In genomic region chr17:17297217-17297616, GRCh38 we compare ENCODE assay signal across 29 cellular contexts. TPM values are rescaled to one million over a fixed set of nuclear protein-coding genes. Genes with fewer than 3 reads are reported as not detected.
DNase-seq lines count a peak whose midpoint lies in the region; ATAC-seq, FAIRE-seq and TF ChIP-seq lines count a peak whose summit lies in the region.
"Had no signal": no experiment of that assay in that cellular context is flagged by ENCODE, and none has a peak within 500 bp of the region (broad histone marks: within the 10 kb centered on the region; RNA-seq: fewer than 3 reads in every experiment).

No MANE protein-coding gene starts in this region.

- FAIRE-seq in A549 (lab: Jason Lieb, UNC) (peak; percentile 13), RCC 7860 (lab: Jason Lieb, UNC) (no peak)
- FAIRE-seq: frontal cortex, HepG2 had no signal

- H4K20me1 ChIP-seq in GM23248 (ENCODE audit: insufficient read depth), result no peaks in the 10 kb centered on the region

- H3K9me2 ChIP-seq in GM23248 (ENCODE audit: insufficient read depth), result no peaks in the 10 kb centered on the region

- H3K4me3 ChIP-seq in A549, result no peak overlapping the region
- no peak overlapping the region for H3K4me3 ChIP-seq in GM23248
- no peak overlapping the region for H3K4me3 ChIP-seq in RWPE2 (ENCODE audit: severe bottlenecking)
- H3K4me3 ChIP-seq: hepatocyte, lower lobe of right lung, pancreas, thoracic aorta had no signal

- POLR2A ChIA-PET in A549 (lab: Yijun Ruan, JAX), result interaction anchor here (1.1 kb wide), 1 partner anchor 16 kb away, joined by 3 read pairs; the partner anchor contains the start of gene COPS3

- H3K27me3 ChIP-seq in GM23248 (replicated peaks; ENCODE audit: insufficient read depth) (no peaks in the 10 kb centered on the region), RWPE2 (ENCODE audit: insufficient read depth, poor library complexity, severe bottlenecking) (no peaks in the 10 kb centered on the region)
- H3K27me3 ChIP-seq: BE2C, hepatocyte, pancreas had no signal

- DNase-seq in A549 (ENCODE audit: low read depth in 1 of 2, low spot score in 1 of 2), result no peak
- DNase-seq in GM23248, result peak; percentile 23
- DNase-seq in RWPE2 (ENCODE audit: low spot score), result no peak
- no peak for DNase-seq in mesothelial cell of epicardium (ENCODE audit: low spot score in 2 of 2, unreplicated experiment in 2 of 2)
- DNase-seq in UCSD-AML1 (lab: John Stamatoyannopoulos, UW; ENCODE audit: unreplicated experiment), result no peak
- DNase-seq in RCC 7860 (ENCODE audit: low spot score), result no peak
- no peak for DNase-seq in mucosa of gallbladder (ENCODE audit: low spot score)
- DNase-seq: ACHN; activated B cell treated with CpG ODN at 0.5 μM for 24 hours; activated CD4-positive, alpha-beta T cell treated with anti-CD3 and anti-CD28 coated beads, Interleukin-2, amount 50 U/mL, for 1 hour; activated T-cell treated with anti-CD3 and anti-CD28 coated beads, Interleukin-2, amount 50 U/mL, for 24 hours; BE2C; CD8-positive, alpha-beta T cell; H7; Karpas-422; kidney glomerular epithelial cell; lower lobe of right lung; NCI-H1436 treated with DMSO at 0.1 percent for 48 hours; pancreas; stimulated activated CD4-positive, alpha-beta T cell treated with anti-CD3 and anti-CD28 coated beads, Interleukin-1b, Interleukin-23, amount 100 ng/mL, for 48 hours; T-helper 1 cell had no signal

- H3F3A ChIP-seq in GM23248 (ENCODE audit: insufficient read depth), result peaks cover 8% of the 10 kb centered on the region

- H3K27ac ChIP-seq in A549, result no peak overlapping the region
- H3K27ac ChIP-seq in GM23248, result no peak overlapping the region
- H3K27ac ChIP-seq in RWPE2 (ENCODE audit: poor library complexity, severe bottlenecking), result peak overlapping the region; percentile 18
- H3K27ac ChIP-seq: hepatocyte, lower lobe of right lung, pancreas, RWPE1, thoracic aorta had no signal

- no peak for TF ChIP-seq RAD21 in A549 (conservative IDR thresholded peaks at IDR 0.05 in 1 of 2, IDR thresholded peaks at IDR 0.05 in 1 of 2)

- WGBS in A549 (ENCODE audit: missing lambda C conversion rate), result 90% methylated on average over 3 of the region's 3 CpGs
- WGBS in GM23248 (ENCODE audit: low coverage in 1 of 2, low lambda C conversion rate in 2 of 2, missing lambda C conversion rate in 2 of 2), 2 experiments, result 97 to 100% methylated on average over 3 of the region's 3 CpGs

- peaks cover 21% of the 10 kb centered on the region; the same call in 2 of the 3 replicates for H3K4me1 ChIP-seq in A549
- H3K4me1 ChIP-seq in GM23248 (ENCODE audit: insufficient read depth), result peaks cover 21% of the 10 kb centered on the region
- peaks cover 13% of the 10 kb centered on the region for H3K4me1 ChIP-seq in RWPE2 (ENCODE audit: insufficient read depth, poor library complexity, severe bottlenecking)
- H3K4me1 ChIP-seq: BE2C, pancreas had no signal

- H3K36me3 ChIP-seq in GM23248 (ENCODE audit: low read depth), result no peaks in the 10 kb centered on the region
- H3K36me3 ChIP-seq in RWPE2 (ENCODE audit: low read depth), result no peaks in the 10 kb centered on the region
- H3K36me3 ChIP-seq: BE2C, lower lobe of right lung, pancreas, thoracic aorta had no signal

- in situ Hi-C loops in GM23248 (cut with MboI), result no loop called here

- H3K9me3 ChIP-seq in A549 (no peaks in the 10 kb centered on the region), GM23248 (ENCODE audit: low read depth) (no peaks in the 10 kb centered on the region), RWPE2 (ENCODE audit: severe bottlenecking) (no peaks in the 10 kb centered on the region)
- H3K9me3 ChIP-seq: BE2C, lower lobe of right lung, pancreas, thoracic aorta had no signal

- no peaks in the 10 kb centered on the region for H3K79me2 ChIP-seq in GM23248 (ENCODE audit: insufficient read depth)
- H3K79me2 ChIP-seq: hepatocyte had no signal

- no peak for ATAC-seq in A549
- ATAC-seq in RWPE2 (ENCODE audit: low read depth), result no peak
- ATAC-seq: CD8-positive, alpha-beta T cell; HepG2; lower lobe of right lung; pancreas had no signal

- peaks cover 5% of the 10 kb centered on the region for H3K4me1 Mint-ChIP-seq in mesothelial cell of epicardium

- H3K27ac Mint-ChIP-seq in mesothelial cell of epicardium, result peak overlapping the region; percentile 21
- H3K27ac Mint-ChIP-seq: activated B cell treated with CpG ODN at 0.5 μM for 24 hours; activated T-cell treated with anti-CD3 and anti-CD28 coated beads, Interleukin-2, amount 50 U/mL, for 24 hours; CD8-positive, alpha-beta T cell; dendritic cell treated with granulocyte-macrophage colony-stimulating factor and Interleukin-4, amounts not matched to agents 40 ng/mL and 50 ng/mL, for 4 days; nephron; stimulated activated naive CD8-positive, alpha-beta T cell treated with anti-CD3 and anti-CD28 coated beads, Interleukin-15, Interleukin-2, amounts not matched to agents 100 ng/mL and 50 ng/mL, for 24 hours had no signal

- no peaks in the 10 kb centered on the region for H3K36me3 Mint-ChIP-seq in mesothelial cell of epicardium
- H3K36me3 Mint-ChIP-seq: CD8-positive, alpha-beta T cell had no signal

- no peak overlapping the region for H2AFZ ChIP-seq in GM23248
- H2AFZ ChIP-seq: hepatocyte had no signal

- TF ChIP-seq EP300 in A549 (IDR thresholded peaks at IDR 0.05), result no peak

- TF ChIP-seq POLR2A in A549 (IDR thresholded peaks at IDR 0.05; ENCODE audit: low read length), result no peak

- H3K9ac ChIP-seq in GM23248, result no peak overlapping the region

- no peaks in the 10 kb centered on the region for H3K27me3 Mint-ChIP-seq in mesothelial cell of epicardium (ENCODE audit: low read depth)
- H3K27me3 Mint-ChIP-seq: activated B cell treated with CpG ODN at 0.5 μM for 24 hours; stimulated activated naive CD8-positive, alpha-beta T cell treated with anti-CD3 and anti-CD28 coated beads, Interleukin-15, Interleukin-2, amounts not matched to agents 100 ng/mL and 50 ng/mL, for 24 hours had no signal

- no peak overlapping the region for H3K4me3 Mint-ChIP-seq in mesothelial cell of epicardium
- H3K4me3 Mint-ChIP-seq: activated B cell treated with CpG ODN at 0.5 μM for 24 hours; activated T-cell treated with anti-CD3 and anti-CD28 coated beads, Interleukin-2, amount 50 U/mL, for 24 hours; CD8-positive, alpha-beta T cell; dendritic cell treated with granulocyte-macrophage colony-stimulating factor and Interleukin-4, amounts not matched to agents 40 ng/mL and 50 ng/mL, for 4 days; stimulated activated naive CD8-positive, alpha-beta T cell treated with anti-CD3 and anti-CD28 coated beads, Interleukin-15, Interleukin-2, amounts not matched to agents 100 ng/mL and 50 ng/mL, for 24 hours had no signal

- CTCF ChIA-PET in A549 (lab: Yijun Ruan, JAX), result interaction anchor here (1.1 kb wide), 1 partner anchor 9 kb away, joined by 6 read pairs; no protein-coding TSS in a partner anchor

- H3K4me2 ChIP-seq in A549 (no peak overlapping the region), GM23248 (ENCODE audit: unreplicated experiment) (no peak overlapping the region)
- H3K4me2 ChIP-seq: hepatocyte had no signal

- TF ChIP-seq CTCF in A549 (IDR thresholded peaks at IDR 0.05) (no peak), RWPE2 (IDR thresholded peaks at IDR 0.05; ENCODE audit: poor library complexity, severe bottlenecking) (no peak), mesothelial cell of epicardium (IDR thresholded peaks at IDR 0.05; ENCODE audit: unreplicated experiment) (no peak)

- no peaks in the 10 kb centered on the region for H3K9me3 Mint-ChIP-seq in mesothelial cell of epicardium
- H3K9me3 Mint-ChIP-seq: activated B cell treated with CpG ODN at 0.5 μM for 24 hours; activated T-cell treated with anti-CD3 and anti-CD28 coated beads, Interleukin-2, amount 50 U/mL, for 24 hours; CD8-positive, alpha-beta T cell; dendritic cell treated with granulocyte-macrophage colony-stimulating factor and Interleukin-4, amounts not matched to agents 40 ng/mL and 50 ng/mL, for 4 days; nephron; stimulated activated naive CD8-positive, alpha-beta T cell treated with anti-CD3 and anti-CD28 coated beads, Interleukin-15, Interleukin-2, amounts not matched to agents 100 ng/mL and 50 ng/mL, for 24 hours had no signal

TF ChIP-seq in A549, 52 proteins besides CTCF, POLR2A, EP300 and RAD21 (continues in another document):
- TF ChIP-seq, protein P1, sequence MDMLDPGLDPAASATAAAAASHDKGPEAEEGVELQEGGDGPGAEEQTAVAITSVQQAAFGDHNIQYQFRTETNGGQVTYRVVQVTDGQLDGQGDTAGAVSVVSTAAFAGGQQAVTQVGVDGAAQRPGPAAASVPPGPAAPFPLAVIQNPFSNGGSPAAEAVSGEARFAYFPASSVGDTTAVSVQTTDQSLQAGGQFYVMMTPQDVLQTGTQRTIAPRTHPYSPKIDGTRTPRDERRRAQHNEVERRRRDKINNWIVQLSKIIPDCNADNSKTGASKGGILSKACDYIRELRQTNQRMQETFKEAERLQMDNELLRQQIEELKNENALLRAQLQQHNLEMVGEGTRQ (IDR thresholded peaks at IDR 0.05), result no peak
- TF ChIP-seq GATA3 (IDR thresholded peaks at IDR 0.05; ENCODE audit: borderline replicate concordance) (no peak), ZNF302 (CRISPR knock-in tag; IDR thresholded peaks at IDR 0.05) (no peak), HEYL (CRISPR knock-in tag; IDR thresholded peaks at IDR 0.05) (no peak)

RNA-seq across cellular contexts. Expression of gene NT5M, which starts 6.0 kb away (rescaled TPM):
- polyA plus RNA-seq in A549 (2011; rRNA removed) (5.3 and 6.5 TPM in 2 replicates), A549 (2017; fragmentation: RNase III; extraction: RNeasy Plus Mini Kit Qiagen cat#74134 plus additional on column Dnase treatment) (4.2 to 6.3 TPM (median 5.9 TPM) in 3 replicates), GM23248 (2016; fragmentation: Nextera tagmentation; extraction: Ambion mirVana) (3.3 and 4.5 TPM in 2 replicates)
- polyA plus RNA-seq in A549 (2012; cell fraction: cytosol; rRNA removed), result 9.3 and 15.0 TPM in 2 replicates
- polyA plus RNA-seq in A549 (2012; cell fraction: nucleus; rRNA removed), result 12.2 and 16.4 TPM in 2 replicates
- 4.5 and 4.7 TPM in 2 replicates for polyA minus RNA-seq in A549 (2011; rRNA and poly(A)+ RNA removed)
- 0.63 and 5.1 TPM in 2 replicates for total RNA-seq in GM23248 (2014; rRNA removed; shearing (Covaris generic))
- total RNA-seq in mesothelial cell of epicardium (4.6 to 7.2 TPM (median 7.1 TPM) in 3 replicates), mucosa of gallbladder (3.2 TPM)

RNA-seq across cellular contexts. Expression of gene COPS3, which starts 16.2 kb away (rescaled TPM):
- polyA plus RNA-seq in A549 (2011; rRNA removed) (204 and 209 TPM in 2 replicates), A549 (2017; fragmentation: RNase III; extraction: RNeasy Plus Mini Kit Qiagen cat#74134 plus additional on column Dnase treatment) (144 to 164 TPM (median 149 TPM) in 3 replicates), GM23248 (2016; fragmentation: Nextera tagmentation; extraction: Ambion mirVana) (89.7 and 90.2 TPM in 2 replicates)
- polyA plus RNA-seq in A549 (2012; cell fraction: cytosol; rRNA removed), result 100 and 117 TPM in 2 replicates
- 89.5 and 107 TPM in 2 replicates for polyA plus RNA-seq in A549 (2012; cell fraction: nucleus; rRNA removed)
- 101 and 106 TPM in 2 replicates for polyA minus RNA-seq in A549 (2011; rRNA and poly(A)+ RNA removed)
- total RNA-seq in GM23248 (2014; rRNA removed; shearing (Covaris generic)), result 93.3 and 94.3 TPM in 2 replicates
- total RNA-seq in mesothelial cell of epicardium (57.8 to 65.0 TPM (median 63.5 TPM) in 3 replicates), mucosa of gallbladder (43.8 TPM)
